14 cellular contexts compared by ENCODE assay signal in the genomic region with DNA sequence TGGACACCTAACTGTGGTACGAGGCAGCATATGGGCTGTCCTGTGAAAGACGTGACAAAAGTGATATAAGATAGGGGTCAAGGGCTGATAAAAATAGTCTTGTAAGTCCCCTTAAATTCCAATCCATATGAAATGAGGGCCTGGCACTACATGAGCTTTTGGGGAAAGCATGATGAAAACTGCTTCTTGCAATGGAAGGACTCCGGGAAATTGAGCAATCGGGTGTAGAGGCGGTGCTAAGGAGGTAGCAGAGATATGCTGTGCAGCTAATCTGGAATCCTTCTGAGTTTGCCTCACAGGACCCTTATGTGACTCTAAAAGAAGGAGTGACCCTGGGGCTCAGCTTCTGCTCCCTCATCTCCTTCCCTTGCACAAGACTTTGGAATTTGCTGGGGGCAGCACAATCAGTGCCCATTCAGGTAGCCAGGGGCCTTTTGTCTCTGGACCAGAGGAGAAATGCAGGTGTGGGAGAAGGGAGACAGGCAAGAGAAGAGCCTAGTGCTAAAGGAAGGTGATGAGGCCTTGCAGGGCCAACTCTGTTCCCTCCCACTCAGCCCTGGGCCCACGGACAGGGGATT. TPM values are rescaled to one million over a fixed set of nuclear protein-coding genes. Genes with fewer than 3 reads are reported as not detected.
DNase-seq lines count a peak whose midpoint lies in the region; ATAC-seq and TF ChIP-seq lines count a peak whose summit lies in the region.
"Had no signal": no experiment of that assay in that cellular context is flagged by ENCODE, and none has a peak within 500 bp of the region (broad histone marks: within the 10 kb centered on the region; RNA-seq: fewer than 3 reads in every experiment).

No MANE protein-coding gene starts in this region.

- peaks cover 8% of the 10 kb centered on the region; the same call in 1 of the 2 replicates for H3K4me1 ChIP-seq in BLaER1
- peaks cover 9% of the 10 kb centered on the region for H3K4me1 ChIP-seq in CD4-positive, alpha-beta memory T cell (ENCODE audit: insufficient read depth, low read length)

- peak overlapping the region; percentile 10; the same call in 1 of the 2 replicates for H3K4me2 ChIP-seq in BLaER1

- no peaks in the 10 kb centered on the region for H3K36me3 Mint-ChIP-seq in CD4-positive, alpha-beta memory T cell
- H3K36me3 Mint-ChIP-seq in T-helper 17 cell (ENCODE audit: low read depth), result no peaks in the 10 kb centered on the region

- no peaks in the 10 kb centered on the region for H3K36me3 ChIP-seq in BLaER1
- H3K36me3 ChIP-seq in CD4-positive, alpha-beta memory T cell (ENCODE audit: insufficient read depth, low read length), result no peaks in the 10 kb centered on the region

- H3K9me3 ChIP-seq in BLaER1 (no peaks in the 10 kb centered on the region), T-helper 17 cell (ENCODE audit: control insufficient read depth, low read length, poor library complexity, severe bottlenecking) (no peaks in the 10 kb centered on the region)
- H3K9me3 ChIP-seq in CD4-positive, alpha-beta memory T cell (ENCODE audit: control insufficient read depth in 1 of 2, low read length in 2 of 2), result no peaks in the 10 kb centered on the region

- H3K27me3 ChIP-seq in BLaER1, result peaks cover 92% of the 10 kb centered on the region
- H3K27me3 ChIP-seq in CD4-positive, alpha-beta memory T cell (ENCODE audit: insufficient read depth, low read length), result no peaks in the 10 kb centered on the region

- no peaks in the 10 kb centered on the region for H3K27me3 Mint-ChIP-seq in CD4-positive, alpha-beta memory T cell
- H3K27me3 Mint-ChIP-seq in T-helper 17 cell, result no peaks in the 10 kb centered on the region
- H3K27me3 Mint-ChIP-seq: activated CD4-positive, alpha-beta T cell treated with anti-CD3 and anti-CD28 coated beads for 36 hours had no signal

- POLR2A ChIA-PET in CD4-positive, alpha-beta memory T cell (lab: Charles Lee; ENCODE audit: partially characterized antibody), result no interaction called here

- peak overlapping the region in 3 of 7 donors; percentile 38 to 55 (median 41) for H3K27ac Mint-ChIP-seq in CD4-positive, alpha-beta memory T cell
- no peak overlapping the region for H3K27ac Mint-ChIP-seq in T-helper 17 cell
- H3K27ac Mint-ChIP-seq: activated CD4-positive, alpha-beta T cell treated with anti-CD3 and anti-CD28 coated beads for 36 hours; activated T-cell treated with anti-CD3 and anti-CD28 coated beads, Interleukin-2, amount 50 U/mL, for 72 hours had no signal

- no peaks in the 10 kb centered on the region; the same call in 1 of the 2 replicates for H4K20me1 ChIP-seq in BLaER1

- peaks cover 2 to 15% (median 9%) of the 10 kb centered on the region in 4 donors for H3K4me1 Mint-ChIP-seq in CD4-positive, alpha-beta memory T cell
- H3K4me1 Mint-ChIP-seq in T-helper 17 cell, result no peaks in the 10 kb centered on the region

- no peak for TF ChIP-seq CTCF in foreskin fibroblast (IDR thresholded peaks at IDR 0.05; ENCODE audit: low read depth, low read length)
- no peak for TF ChIP-seq CTCF in omental fat pad (IDR thresholded peaks at IDR 0.05)

- ATAC-seq in omental fat pad (ENCODE audit: low FRiP score) (peak; percentile 49), T-helper 17 cell (no peak)
- ATAC-seq: activated CD4-positive, alpha-beta T cell treated with anti-CD3 and anti-CD28 coated beads for 36 hours; activated T-cell treated with anti-CD3 and anti-CD28 coated beads, Interleukin-2, amount 50 U/mL, for 72 hours had no signal

- DNase-seq in KBM-7, result peak; percentile 17
- peak; percentile 51 to 69 for DNase-seq in foreskin fibroblast
- no peak for DNase-seq in omental fat pad (ENCODE audit: low spot score)
- DNase-seq in CD4-positive, alpha-beta memory T cell, result no peak
- DNase-seq in NCI-H69 (lab: John Stamatoyannopoulos, UW), result no peak
- no peak for DNase-seq in T-helper 17 cell
- DNase-seq in GF-D8 (lab: John Stamatoyannopoulos, UW), result no peak
- DNase-seq: activated CD4-positive, alpha-beta T cell treated with anti-CD3 and anti-CD28 coated beads for 36 hours; activated T-cell treated with anti-CD3 and anti-CD28 coated beads, Interleukin-2, amount 50 U/mL, for 72 hours; DMS79 treated with DMSO at 0.1 percent for 48 hours; effector CD4-positive, alpha-beta T cell; T-helper 1 cell had no signal

- in situ Hi-C loops in KBM-7 (cut with MboI; ENCODE audit: low pct_unique_long_range_greater_than_20kb, low sequenced_read_pairs), result no loop called here

- H3K9ac ChIP-seq in BLaER1, result no peak overlapping the region

- H3K4me3 ChIP-seq in BLaER1, result no peak overlapping the region
- no peak overlapping the region for H3K4me3 ChIP-seq in foreskin fibroblast (ENCODE audit: low read depth in 1 of 2, low read length in 2 of 2)
- H3K4me3 ChIP-seq in CD4-positive, alpha-beta memory T cell (ENCODE audit: low read length in 2 of 2), result no peak overlapping the region

- intact Hi-C loops in CD4-positive, alpha-beta memory T cell (cut with micrococcal nuclease), result no loop called here

- no peak overlapping the region for H3K27ac ChIP-seq in BLaER1
- H3K27ac ChIP-seq in CD4-positive, alpha-beta memory T cell (ENCODE audit: low read depth, low read length), result no peak overlapping the region
- H3K27ac ChIP-seq: HL-60 had no signal

- CTCF ChIA-PET in CD4-positive, alpha-beta memory T cell (lab: Charles Lee; ENCODE audit: partially characterized antibody), result interaction anchor here (1.4 to 1.6 kb wide), 2 partner anchors 30 to 35 kb away, joined by 3 to 4 read pairs; a partner anchor contains a TSS

- no peaks in the 10 kb centered on the region for H3K9me3 Mint-ChIP-seq in CD4-positive, alpha-beta memory T cell
- H3K9me3 Mint-ChIP-seq: activated T-cell treated with anti-CD3 and anti-CD28 coated beads, Interleukin-2, amount 50 U/mL, for 72 hours had no signal

- H3K4me3 Mint-ChIP-seq in CD4-positive, alpha-beta memory T cell, result peak overlapping the region in 1 of 8 donors; percentile 26
- H3K4me3 Mint-ChIP-seq in T-helper 17 cell, result no peak overlapping the region
- H3K4me3 Mint-ChIP-seq: activated CD4-positive, alpha-beta T cell treated with anti-CD3 and anti-CD28 coated beads for 36 hours; activated T-cell treated with anti-CD3 and anti-CD28 coated beads, Interleukin-2, amount 50 U/mL, for 72 hours had no signal

RNA-seq across cellular contexts. Expression of a gene that starts 12.8 kb away (rescaled TPM):
- total RNA-seq in omental fat pad (1 to 10 TPM in 1 of 4 donors, under 1 TPM in 3; 0.24 to 2.4 (median 0.30) TPM), T-helper 17 cell (not detected)
- not detected for total RNA-seq in CD4-positive, alpha-beta memory T cell
- under 1 TPM in 1 of 2 donors, not detected in 1; 0.11 TPM for polyA plus RNA-seq in CD4-positive, alpha-beta memory T cell
- total RNA-seq: activated CD4-positive, alpha-beta T cell treated with anti-CD3 and anti-CD28 coated beads for 36 hours; activated T-cell treated with anti-CD3 and anti-CD28 coated beads, Interleukin-2, amount 50 U/mL, for 72 hours had no signal

RNA-seq across cellular contexts. Expression of a gene that starts 29.9 kb away (rescaled TPM):
- total RNA-seq in omental fat pad (under 1 TPM in 1 of 4 donors, not detected in 3; 0.82 TPM), T-helper 17 cell (not detected)
- not detected for total RNA-seq in CD4-positive, alpha-beta memory T cell
- not detected for polyA plus RNA-seq in CD4-positive, alpha-beta memory T cell
- total RNA-seq: activated CD4-positive, alpha-beta T cell treated with anti-CD3 and anti-CD28 coated beads for 36 hours; activated T-cell treated with anti-CD3 and anti-CD28 coated beads, Interleukin-2, amount 50 U/mL, for 72 hours had no signal

Comparison
In these comparisons a context has a peak if more than half of its experiments do, and no peak if none do; other contexts are left out.
1. DNase-seq: peak in KBM-7 (single experiment) and foreskin fibroblast (2 of 2); none in omental fat pad (single experiment), CD4-positive, alpha-beta memory T cell (0 of 5), NCI-H69 (single experiment), T-helper 17 cell (0 of 3) and GF-D8 (single experiment).